Comparison of ENCODE assay signal across 8 cellular contexts in genomic region chr6:116268589-116269293, GRCh38. TPM values are rescaled to one million over a fixed set of nuclear protein-coding genes. Genes with fewer than 3 reads are reported as not detected.
DNase-seq lines count a peak whose midpoint lies in the region; ATAC-seq and TF ChIP-seq lines count a peak whose summit lies in the region.

No MANE protein-coding gene starts in this region.

- no peak overlapping the region for H3K9ac ChIP-seq in parathyroid adenoma

- H2AFZ ChIP-seq in parathyroid adenoma = no peak overlapping the region

- no peaks in the 10 kb centered on the region for H3K27me3 Mint-ChIP-seq in T-helper 17 cell

- H3K27me3 ChIP-seq in BE2C (no peaks in the 10 kb centered on the region), parathyroid adenoma (ENCODE audit: control insufficient read depth, insufficient read depth, low read length) (no peaks in the 10 kb centered on the region)

- H3K27ac ChIP-seq in parathyroid adenoma = peak overlapping the region; percentile 1

- H3K4me1 ChIP-seq in BE2C = no peaks in the 10 kb centered on the region; the same call in none of the 2 replicates
- no peaks in the 10 kb centered on the region for H3K4me1 ChIP-seq in parathyroid adenoma

- no peak for DNase-seq in BE2C
- peak; percentile 85 for DNase-seq in NCI-H146 treated with DMSO at 0.1 percent for 48 hours (lab: John Stamatoyannopoulos, UW; ENCODE audit: unreplicated experiment)
- no peak for DNase-seq in T-helper 17 cell
- DNase-seq in fibroblast of the conjunctiva (ENCODE audit: low read depth) = peak; percentile 79
- no peak for DNase-seq in NCI-H1048 (lab: John Stamatoyannopoulos, UW)

- H3K79me2 ChIP-seq in parathyroid adenoma = peaks cover 10% of the 10 kb centered on the region

- no peak overlapping the region for H3K4me3 Mint-ChIP-seq in T-helper 17 cell

- TF ChIP-seq CTCF in BE2C (IDR thresholded peaks at IDR 0.05; ENCODE audit: low read depth, low read length) (peak; percentile 89), parathyroid adenoma (IDR thresholded peaks at IDR 0.05) (peak; percentile 91)

- H3K4me2 ChIP-seq in parathyroid adenoma (ENCODE audit: low read length) = peak overlapping the region; percentile 30

- H3K36me3 ChIP-seq in BE2C (peaks cover 5% of the 10 kb centered on the region; the same call in 1 of the 2 replicates), parathyroid adenoma (ENCODE audit: control insufficient read depth, insufficient read depth, low read length) (no peaks in the 10 kb centered on the region)

- peaks cover 19% of the 10 kb centered on the region for H3K4me1 Mint-ChIP-seq in T-helper 17 cell

- H3K4me3 ChIP-seq in BE2C (ENCODE audit: low read depth, low read length) (no peak overlapping the region), parathyroid adenoma (ENCODE audit: low read depth, low read length) (peak overlapping the region; percentile 4)

- H3K27ac Mint-ChIP-seq in T-helper 17 cell = peak overlapping the region; percentile 21

- H3K9me3 ChIP-seq in BE2C (no peaks in the 10 kb centered on the region), T-helper 17 cell (ENCODE audit: control insufficient read depth, low read length, poor library complexity, severe bottlenecking) (no peaks in the 10 kb centered on the region), parathyroid adenoma (ENCODE audit: control insufficient read depth, low read length) (no peaks in the 10 kb centered on the region)

- peaks cover 5% of the 10 kb centered on the region for H3K36me3 Mint-ChIP-seq in T-helper 17 cell (ENCODE audit: low read depth)

- ATAC-seq in GM18511 (IDR thresholded peaks at IDR 0.05; ENCODE audit: unreplicated experiment) (peak; percentile 85), HG02885 (IDR thresholded peaks at IDR 0.05; ENCODE audit: poor library complexity, unreplicated experiment) (peak; percentile 91), T-helper 17 cell (peak; percentile 91)

RNA-seq across cellular contexts. Expression of gene TSPYL1, which starts 11.0 kb away (rescaled TPM):
- 24.8 TPM for polyA plus RNA-seq in BE2C (2012; ENCODE audit: insufficient read depth, insufficient read length, low read depth)
- 100 to 1,000 TPM; 199 to 216 TPM for total RNA-seq in T-helper 17 cell

RNA-seq across cellular contexts. Expression of gene TSPYL4, which starts 14.9 kb away (rescaled TPM):
- polyA plus RNA-seq in BE2C (2012; ENCODE audit: insufficient read depth, insufficient read length, low read depth) = 62.5 TPM
- total RNA-seq in T-helper 17 cell = 10 to 100 TPM; 45.8 to 56.5 TPM

Comparison
In these comparisons a context has a peak if more than half of its experiments do, and no peak if none do; other contexts are left out.
1. DNase-seq: peak in NCI-H146 treated with DMSO at 0.1 percent for 48 hours (single experiment) and fibroblast of the conjunctiva (single experiment); none in BE2C (single experiment), T-helper 17 cell (0 of 3) and NCI-H1048 (single experiment).
2. Peak in every context shown above with its lines, with median percentiles within 50 percentile points of each other: ATAC-seq.